In the genomic region with DNA sequence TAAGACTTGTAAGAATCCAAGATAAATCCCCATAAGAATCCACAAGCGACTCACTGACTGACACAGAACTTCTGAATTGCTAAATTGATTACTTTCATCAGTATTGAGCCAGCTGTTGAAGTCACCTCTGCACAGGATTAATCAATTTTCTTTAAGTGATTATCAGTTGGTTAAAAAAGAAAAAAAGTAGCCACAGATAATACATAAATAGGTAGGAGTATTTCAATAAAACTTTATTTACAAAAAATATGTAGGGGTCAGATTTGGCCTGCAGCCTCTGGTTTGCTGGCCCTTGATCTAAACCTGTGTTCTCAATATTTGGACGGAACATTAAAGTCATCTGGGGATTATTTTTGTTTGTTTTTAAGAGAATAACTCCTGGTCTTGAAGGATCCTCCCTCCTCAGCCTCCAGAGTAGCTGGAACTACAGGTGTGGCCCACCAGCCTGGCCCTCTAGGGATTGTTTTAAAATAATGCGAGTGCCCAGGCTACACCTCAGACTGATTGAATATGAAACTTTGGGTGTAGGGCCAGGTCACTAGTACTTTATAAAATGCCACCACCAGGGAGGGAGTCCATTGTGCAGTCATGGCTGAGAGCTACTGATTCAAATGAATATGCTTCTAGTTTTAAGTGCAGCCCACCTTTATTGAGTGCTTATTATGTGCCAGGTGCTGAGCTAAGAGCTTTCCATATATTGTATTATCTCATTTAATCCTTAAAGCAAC, we compare ENCODE assay signal across 22 cellular contexts. TPM values are rescaled to one million over a fixed set of nuclear protein-coding genes. Genes with fewer than 3 reads are reported as not detected.
"Had no signal": no experiment of that assay in that cellular context is flagged by ENCODE, and none has a peak within 500 bp of the region (broad histone marks: within the 10 kb centered on the region; RNA-seq: fewer than 3 reads in every experiment).

No MANE protein-coding gene starts in this region.

- H2AFZ ChIP-seq: hepatocyte had no signal

- ATAC-seq: gastroesophageal sphincter, left cardiac atrium, left ventricle myocardium superior had no signal

- DNase-seq: activated CD4-positive, alpha-beta memory T cell treated with anti-CD3 and anti-CD28 coated beads, Interleukin-2, amount 10 ng/mL, durations not matched to agents 7 days and 5 days; activated CD4-positive, alpha-beta T cell treated with anti-CD3 and anti-CD28 coated beads for 1 hour; activated CD4-positive, alpha-beta T cell treated with anti-CD3 and anti-CD28 coated beads, Interleukin-2, amount 10 ng/mL, durations not matched to agents 7 days and 5 days; activated naive CD8-positive, alpha-beta T cell treated with anti-CD3 and anti-CD28 coated beads, Interleukin-2, amount 50 U/mL, for 24 hours; activated T-cell treated with anti-CD3 and anti-CD28 coated beads, Interleukin-2, amount 50 U/mL, for 48 hours; left cardiac atrium; left ventricle myocardium superior; naive thymus-derived CD4-positive, alpha-beta T cell; ovary; sigmoid colon; small intestine; stimulated activated CD4-positive, alpha-beta T cell treated with anti-CD3 and anti-CD28 coated beads, Interleukin-4, amount 100 ng/mL, for 24 hours; T1000; tibial artery had no signal

- H3K9me3 Mint-ChIP-seq: activated CD4-positive, alpha-beta memory T cell treated with anti-CD3 and anti-CD28 coated beads, Interleukin-2, amount 10 ng/mL, durations not matched to agents 7 days and 5 days; activated CD4-positive, alpha-beta T cell treated with anti-CD3 and anti-CD28 coated beads, Interleukin-2, amount 10 ng/mL, durations not matched to agents 7 days and 5 days; activated naive CD4-positive, alpha-beta T cell treated with anti-CD3 and anti-CD28 coated beads, Interleukin-2, amount 50 U/mL, for 24 hours; activated naive CD8-positive, alpha-beta T cell treated with anti-CD3 and anti-CD28 coated beads, Interleukin-2, amount 50 U/mL, for 24 hours; activated T-helper 2 cell treated with anti-CD3 and anti-CD28 coated beads, Interferon-gamma antibody, Interleukin-2, Interleukin-4, amounts not matched to agents 10 μg/mL and 5 μg/mL and 100 μg/mL, durations not matched to agents 14 hours and 24 hours and 36 hours; naive thymus-derived CD4-positive, alpha-beta T cell; stimulated activated effector memory CD8-positive, alpha-beta T cell treated with anti-CD3 and anti-CD28 coated beads, Interleukin-12 subunit alpha, Interleukin-12 subunit beta, amount 100 ng/mL, for 72 hours had no signal

- H3K36me3 ChIP-seq: gastroesophageal sphincter, ovary, sigmoid colon, suprapubic skin, tibial artery had no signal

- H3K4me1 ChIP-seq: gastroesophageal sphincter, sigmoid colon, suprapubic skin, tibial artery had no signal

- H3K79me2 ChIP-seq: hepatocyte had no signal

- H3K4me2 ChIP-seq: hepatocyte had no signal

- H3K27ac ChIP-seq: gastroesophageal sphincter, hepatocyte, ovary, sigmoid colon, suprapubic skin, tibial artery had no signal

- H3K27me3 ChIP-seq: gastroesophageal sphincter, ovary, sigmoid colon had no signal

- FAIRE-seq: endothelial cell of umbilical vein, keratinocyte, small intestine had no signal

- H3K27ac Mint-ChIP-seq: activated CD4-positive, alpha-beta memory T cell treated with anti-CD3 and anti-CD28 coated beads, Interleukin-2, amount 10 ng/mL, durations not matched to agents 7 days and 5 days; activated CD4-positive, alpha-beta T cell treated with anti-CD3 and anti-CD28 coated beads, Interleukin-2, amount 10 ng/mL, durations not matched to agents 7 days and 5 days; activated naive CD4-positive, alpha-beta T cell treated with anti-CD3 and anti-CD28 coated beads, Interleukin-2, amount 50 U/mL, for 24 hours; activated naive CD8-positive, alpha-beta T cell treated with anti-CD3 and anti-CD28 coated beads, Interleukin-2, amount 50 U/mL, for 24 hours; activated T-helper 2 cell treated with anti-CD3 and anti-CD28 coated beads, Interferon-gamma antibody, Interleukin-2, Interleukin-4, amounts not matched to agents 10 μg/mL and 5 μg/mL and 100 μg/mL, durations not matched to agents 14 hours and 24 hours and 36 hours; stimulated activated effector memory CD8-positive, alpha-beta T cell treated with anti-CD3 and anti-CD28 coated beads, Interleukin-12 subunit alpha, Interleukin-12 subunit beta, amount 100 ng/mL, for 72 hours had no signal

- H3K4me3 ChIP-seq: gastroesophageal sphincter, hepatocyte, ovary, sigmoid colon, suprapubic skin, tibial artery had no signal

- H3K4me3 Mint-ChIP-seq: activated CD4-positive, alpha-beta memory T cell treated with anti-CD3 and anti-CD28 coated beads, Interleukin-2, amount 10 ng/mL, durations not matched to agents 7 days and 5 days; activated CD4-positive, alpha-beta T cell treated with anti-CD3 and anti-CD28 coated beads, Interleukin-2, amount 10 ng/mL, durations not matched to agents 7 days and 5 days; activated naive CD4-positive, alpha-beta T cell treated with anti-CD3 and anti-CD28 coated beads, Interleukin-2, amount 50 U/mL, for 24 hours had no signal

- H3K9me3 ChIP-seq: gastroesophageal sphincter, ovary, sigmoid colon, suprapubic skin, tibial artery had no signal

RNA-seq across cellular contexts. Expression of gene PPFIA4, which starts 25.9 kb away (rescaled TPM):
- polyA plus RNA-seq: naive thymus-derived CD4-positive, alpha-beta T cell had no signal
